1 cellular context compared by ENCODE assay signal in genomic region chr18:59988098-59988706, GRCh38.
TF ChIP-seq lines count a peak whose summit lies in the region.

No MANE protein-coding gene starts in this region.

TF ChIP-seq in endothelial cell of umbilical vein, 7 proteins besides CTCF, POLR2A, EP300 and RAD21:
- TF ChIP-seq EZH2 (IDR thresholded peaks at IDR 0.05; ENCODE audit: borderline replicate concordance, low read depth, low read length, severe bottlenecking), result no peak
- TF ChIP-seq FOS (IDR thresholded peaks at IDR 0.05; ENCODE audit: borderline replicate concordance, insufficient read depth, low read length), result no peak
- TF ChIP-seq JUN (IDR thresholded peaks at IDR 0.05; ENCODE audit: borderline replicate concordance, insufficient read depth, insufficient read length, low read depth), result no peak
